In the genomic region with DNA sequence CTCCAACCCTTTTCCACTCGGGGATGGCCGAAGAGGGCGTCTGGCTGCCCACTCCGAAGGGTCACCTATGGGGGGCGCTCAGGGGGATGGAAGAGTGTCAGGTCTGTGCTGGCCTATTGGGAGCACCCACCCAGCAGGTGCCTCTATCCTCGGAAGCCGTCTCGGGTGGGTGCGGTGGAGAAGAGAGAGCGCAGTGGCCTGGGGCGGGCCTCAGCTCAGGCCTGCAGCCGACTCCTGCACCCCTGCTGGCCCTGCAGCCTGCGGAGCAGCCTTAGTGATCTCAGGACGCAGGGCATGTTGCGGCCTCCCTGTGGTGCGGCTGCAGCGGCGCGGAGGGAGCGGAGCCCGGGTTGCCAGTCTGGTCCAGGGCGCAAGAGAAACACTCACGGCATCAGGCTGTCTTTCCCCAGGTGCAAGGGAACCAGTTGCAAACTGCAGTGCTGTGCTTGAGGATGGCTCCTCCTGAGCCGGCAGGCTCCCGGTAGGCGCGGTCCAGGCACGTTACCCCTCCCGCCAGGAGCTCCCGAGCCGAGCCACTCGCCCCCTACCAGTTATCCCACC, we compare ENCODE assay signal across 12 cellular contexts. TPM values are rescaled to one million over a fixed set of nuclear protein-coding genes. Genes with fewer than 3 reads are reported as not detected.
DNase-seq lines count a peak whose midpoint lies in the region; ATAC-seq and TF ChIP-seq lines count a peak whose summit lies in the region.
"Had no signal": no experiment of that assay in that cellular context is flagged by ENCODE, and none has a peak within 500 bp of the region (broad histone marks: within the 10 kb centered on the region; RNA-seq: fewer than 3 reads in every experiment).

No MANE protein-coding gene starts in this region.

- H3K27me3 ChIP-seq in left ventricle myocardium inferior (ENCODE audit: low read depth) (peaks cover 98% of the 10 kb centered on the region), upper lobe of left lung (peaks cover 0 to 61% (median 28%) of the 10 kb centered on the region in 4 donors)

- DNase-seq in left ventricle myocardium inferior (no peak), Right ventricle myocardium superior (no peak), astrocyte of the spinal cord (ENCODE audit: low read depth, low spot score) (no peak), islet precursor cell (peak; percentile 79), upper lobe of left lung (peak in 1 of 2 donors; percentile 83), ACHN (no peak)
- no peak for DNase-seq in activated T-cell treated with anti-CD3 and anti-CD28 coated beads, Interleukin-2, amount 50 U/mL, for 4 hours
- DNase-seq: BE2C, NCI-H510A, T-helper 17 cell had no signal

- peaks cover 61% of the 10 kb centered on the region for H3K27me3 Mint-ChIP-seq in activated T-cell treated with anti-CD3 and anti-CD28 coated beads, Interleukin-2, amount 50 U/mL, for 4 hours (ENCODE audit: low read depth)

- no peaks in the 10 kb centered on the region for H3K36me3 ChIP-seq in left ventricle myocardium inferior
- H3K36me3 ChIP-seq in upper lobe of left lung: no peaks in the 10 kb centered on the region
- H3K36me3 ChIP-seq: BE2C had no signal

- intact Hi-C loops in left ventricle myocardium inferior (cut with micrococcal nuclease) (no loop called here), Right ventricle myocardium superior (cut with DNase I) (no loop called here)

- TF ChIP-seq CTCF in left ventricle myocardium inferior (IDR thresholded peaks at IDR 0.05; ENCODE audit: borderline replicate concordance): no peak
- no peak for TF ChIP-seq CTCF in astrocyte of the spinal cord (IDR thresholded peaks at IDR 0.05; ENCODE audit: low read depth, low read length)
- no peak for TF ChIP-seq CTCF in upper lobe of left lung (IDR thresholded peaks at IDR 0.05)

- WGBS in upper lobe of left lung, 2 donors: 2 to 12% methylated on average over 9 to 28 of the region's 32 CpGs

- H3K4me3 Mint-ChIP-seq in activated T-cell treated with anti-CD3 and anti-CD28 coated beads, Interleukin-2, amount 50 U/mL, for 4 hours: no peak overlapping the region
- H3K4me3 Mint-ChIP-seq: stimulated activated effector memory CD8-positive, alpha-beta T cell treated with anti-CD3 and anti-CD28 coated beads, Interleukin-12 subunit alpha, Interleukin-12 subunit beta, amount 100 ng/mL, for 72 hours had no signal

- TF ChIP-seq EP300 in upper lobe of left lung (IDR thresholded peaks at IDR 0.05): no peak

- H3K9me3 Mint-ChIP-seq in activated T-cell treated with anti-CD3 and anti-CD28 coated beads, Interleukin-2, amount 50 U/mL, for 4 hours: peaks cover 3% of the 10 kb centered on the region

- H3K4me3 ChIP-seq in left ventricle myocardium inferior (peak overlapping the region; percentile 59), astrocyte of the spinal cord (ENCODE audit: low read depth, low read length) (peak overlapping the region; percentile 37), upper lobe of left lung (peak overlapping the region; percentile 13 to 57 (median 52))

- H3K9me3 ChIP-seq in left ventricle myocardium inferior (replicated peaks) (no peaks in the 10 kb centered on the region), upper lobe of left lung (no peaks in the 10 kb centered on the region)
- H3K9me3 ChIP-seq: BE2C had no signal

- ATAC-seq in Right ventricle myocardium superior (ENCODE audit: poor library complexity) (no peak), upper lobe of left lung (ENCODE audit: low FRiP score in 2 of 2) (peak in 1 of 2 donors; percentile 25), HG02884 (IDR thresholded peaks at IDR 0.05; ENCODE audit: unreplicated experiment) (no peak)
- no peak for ATAC-seq in activated T-cell treated with anti-CD3 and anti-CD28 coated beads, Interleukin-2, amount 50 U/mL, for 4 hours
- ATAC-seq: stimulated activated effector memory CD8-positive, alpha-beta T cell treated with anti-CD3 and anti-CD28 coated beads, Interleukin-12 subunit alpha, Interleukin-12 subunit beta, amount 100 ng/mL, for 72 hours; T-helper 17 cell had no signal

- no peak for TF ChIP-seq POLR2A in upper lobe of left lung (IDR thresholded peaks at IDR 0.05)

- no peak overlapping the region for H3K27ac ChIP-seq in left ventricle myocardium inferior (replicated peaks)
- H3K27ac ChIP-seq in upper lobe of left lung: peak overlapping the region; percentile 84 to 94 (median 88)

- H3K4me1 Mint-ChIP-seq in activated T-cell treated with anti-CD3 and anti-CD28 coated beads, Interleukin-2, amount 50 U/mL, for 4 hours (ENCODE audit: low read depth): peaks cover 15% of the 10 kb centered on the region
- H3K4me1 Mint-ChIP-seq: stimulated activated effector memory CD8-positive, alpha-beta T cell treated with anti-CD3 and anti-CD28 coated beads, Interleukin-12 subunit alpha, Interleukin-12 subunit beta, amount 100 ng/mL, for 72 hours had no signal

- H3K36me3 Mint-ChIP-seq in activated T-cell treated with anti-CD3 and anti-CD28 coated beads, Interleukin-2, amount 50 U/mL, for 4 hours (ENCODE audit: insufficient read depth): no peaks in the 10 kb centered on the region

- in situ Hi-C loops in astrocyte of the spinal cord (cut with HindIII; ENCODE audit: low sequenced_read_pairs): no loop called here
- in situ Hi-C loops in ACHN (cut with HindIII; ENCODE audit: low pct_ligation_motif_present, low pct_unique_long_range_greater_than_20kb, low sequenced_read_pairs): no loop called here

- H3K4me1 ChIP-seq in left ventricle myocardium inferior (peaks cover 67% of the 10 kb centered on the region), upper lobe of left lung (peaks cover 12 to 60% (median 28%) of the 10 kb centered on the region in 4 donors)
- H3K4me1 ChIP-seq: BE2C had no signal

RNA-seq across cellular contexts. Expression of gene IRX2, which starts 1.5 kb away (rescaled TPM):
- total RNA-seq in left ventricle myocardium inferior: 6.2 TPM
- 5.6 TPM for total RNA-seq in Right ventricle myocardium superior
- 100 to 1,000 TPM in 3 of 6 donors, 10 to 100 TPM in 3; 53.2 to 131 (median 106) TPM for total RNA-seq in upper lobe of left lung
- under 1 TPM in 2 of 3 donors, not detected in 1; 0.13 to 0.14 TPM for total RNA-seq in activated T-cell treated with anti-CD3 and anti-CD28 coated beads, Interleukin-2, amount 50 U/mL, for 4 hours
- total RNA-seq: T-helper 17 cell had no signal
